ENCODE assay signal across 15 cellular contexts in genomic region chr12:49511410-49511809, GRCh38. TPM values are rescaled to one million over a fixed set of nuclear protein-coding genes. Genes with fewer than 3 reads are reported as not detected.
A peak's percentile ranks its signal among the peaks of the same experiment; 100 is the strongest.
DNase-seq lines count a peak whose midpoint lies in the region; ATAC-seq and TF ChIP-seq lines count a peak whose summit lies in the region.
"Had no signal": no experiment of that assay in that cellular context is flagged by ENCODE, and none has a peak within 500 bp of the region (broad histone marks: within the 10 kb centered on the region; RNA-seq: fewer than 3 reads in every experiment).

No MANE protein-coding gene starts in this region.

- no peak overlapping the region for H3K4me3 ChIP-seq in HEK293 (ENCODE audit: low read depth, low read length)
- H3K4me3 ChIP-seq: HAP-1, K562 had no signal

- H3K27me3 Mint-ChIP-seq in activated CD8-positive, alpha-beta T cell treated with anti-CD3 and anti-CD28 coated beads for 36 hours: no peaks in the 10 kb centered on the region
- H3K27me3 Mint-ChIP-seq in activated CD8-positive, alpha-beta T cell treated with anti-CD3 and anti-CD28 coated beads, Interleukin-2, amount 10 ng/mL, durations not matched to agents 7 days and 5 days (ENCODE audit: low read depth): no peaks in the 10 kb centered on the region
- H3K27me3 Mint-ChIP-seq in immature natural killer cell (ENCODE audit: low read depth in 3 of 3): no peaks in the 10 kb centered on the region
- H3K27me3 Mint-ChIP-seq: CD4-positive, alpha-beta T cell had no signal

- intact Hi-C loops in activated CD8-positive, alpha-beta T cell treated with anti-CD3 and anti-CD28 coated beads for 36 hours (cut with micrococcal nuclease): no loop called here

- no peaks in the 10 kb centered on the region; the same call in 1 of the 2 replicates for H3K4me1 ChIP-seq in HEK293 (ENCODE audit: control insufficient read depth, insufficient read depth, low read length)
- H3K4me1 ChIP-seq: HAP-1 had no signal

- no peak overlapping the region for H3K4me3 Mint-ChIP-seq in activated CD8-positive, alpha-beta T cell treated with anti-CD3 and anti-CD28 coated beads for 36 hours
- H3K4me3 Mint-ChIP-seq in activated CD8-positive, alpha-beta T cell treated with anti-CD3 and anti-CD28 coated beads, Interleukin-2, amount 10 ng/mL, durations not matched to agents 7 days and 5 days: no peak overlapping the region
- no peak overlapping the region for H3K4me3 Mint-ChIP-seq in immature natural killer cell
- H3K4me3 Mint-ChIP-seq: CD4-positive, alpha-beta T cell had no signal

- H3K27ac ChIP-seq in HEK293 (ENCODE audit: extremely low read depth, low read depth, low read length): no peak overlapping the region

- POLR2A ChIA-PET in activated CD8-positive, alpha-beta T cell treated with anti-CD3 and anti-CD28 coated beads for 36 hours (lab: Charles Lee): interaction anchor here (1.9 kb wide), 1 partner anchor 145 kb away, joined by 7 read pairs; no protein-coding TSS in a partner anchor
- POLR2A ChIA-PET in activated CD8-positive, alpha-beta T cell treated with anti-CD3 and anti-CD28 coated beads, Interleukin-2, amount 10 ng/mL, durations not matched to agents 7 days and 5 days (lab: Charles Lee): no interaction called here
- POLR2A ChIA-PET in HEK293 (lab: Yijun Ruan, JAX): interaction anchor here (0.6 to 2.6 kb wide), 3 partner anchors 144 to 188 kb away, joined by 3 to 14 read pairs (median 3); partner anchors contain the start of genes SPATS2 and TROAP

- H3K36me3 ChIP-seq in HEK293 (ENCODE audit: control insufficient read depth in 2 of 2, insufficient read depth in 1 of 2, low read length in 2 of 2): peaks cover under 1 to 4% of the 10 kb centered on the region in 2 experiments

- H3K9me3 ChIP-seq in HEK293 (ENCODE audit: control insufficient read depth, insufficient read depth, low read depth, low read length): no peaks in the 10 kb centered on the region
- H3K9me3 ChIP-seq: HAP-1 had no signal

- no peaks in the 10 kb centered on the region for H3K36me3 Mint-ChIP-seq in activated CD8-positive, alpha-beta T cell treated with anti-CD3 and anti-CD28 coated beads for 36 hours (ENCODE audit: low read depth)
- H3K36me3 Mint-ChIP-seq in activated CD8-positive, alpha-beta T cell treated with anti-CD3 and anti-CD28 coated beads, Interleukin-2, amount 10 ng/mL, durations not matched to agents 7 days and 5 days (ENCODE audit: low read depth): no peaks in the 10 kb centered on the region
- peaks cover 0 to 7% (median 3%) of the 10 kb centered on the region in 3 donors for H3K36me3 Mint-ChIP-seq in immature natural killer cell

- ATAC-seq in activated CD8-positive, alpha-beta T cell treated with anti-CD3 and anti-CD28 coated beads for 36 hours: peak; percentile 30
- no peak for ATAC-seq in activated CD8-positive, alpha-beta T cell treated with anti-CD3 and anti-CD28 coated beads, Interleukin-2, amount 10 ng/mL, durations not matched to agents 7 days and 5 days
- ATAC-seq: K562 had no signal

- CTCF ChIA-PET in activated CD8-positive, alpha-beta T cell treated with anti-CD3 and anti-CD28 coated beads for 36 hours (lab: Charles Lee): interaction anchor here (0.9 to 11.9 kb wide), 12 partner anchors 7 to 224 kb away, joined by 3 to 366 read pairs (median 5); partner anchors contain the start of genes DNAJC22 and SPATS2
- CTCF ChIA-PET in activated CD8-positive, alpha-beta T cell treated with anti-CD3 and anti-CD28 coated beads, Interleukin-2, amount 10 ng/mL, durations not matched to agents 7 days and 5 days (lab: Charles Lee): interaction anchor here (1.2 to 10.4 kb wide), 7 partner anchors 9 to 222 kb away, joined by 3 to 393 read pairs (median 42); partner anchors contain the start of genes DNAJC22 and SPATS2
- CTCF ChIA-PET in HEK293 (lab: Yijun Ruan, JAX): interaction anchor here (0.5 to 19.4 kb wide), 10 partner anchors 14 to 222 kb away, joined by 3 to 517 read pairs (median 16); partner anchors contain the start of genes DNAJC22 and SPATS2

- H3K9me3 Mint-ChIP-seq in activated CD8-positive, alpha-beta T cell treated with anti-CD3 and anti-CD28 coated beads for 36 hours: no peaks in the 10 kb centered on the region
- no peaks in the 10 kb centered on the region for H3K9me3 Mint-ChIP-seq in activated CD8-positive, alpha-beta T cell treated with anti-CD3 and anti-CD28 coated beads, Interleukin-2, amount 10 ng/mL, durations not matched to agents 7 days and 5 days (ENCODE audit: insufficient read depth)
- no peaks in the 10 kb centered on the region for H3K9me3 Mint-ChIP-seq in immature natural killer cell
- H3K9me3 Mint-ChIP-seq: CD4-positive, alpha-beta T cell had no signal

- H3K27ac Mint-ChIP-seq in activated CD8-positive, alpha-beta T cell treated with anti-CD3 and anti-CD28 coated beads for 36 hours: no peak overlapping the region
- H3K27ac Mint-ChIP-seq in activated CD8-positive, alpha-beta T cell treated with anti-CD3 and anti-CD28 coated beads, Interleukin-2, amount 10 ng/mL, durations not matched to agents 7 days and 5 days: no peak overlapping the region
- no peak overlapping the region for H3K27ac Mint-ChIP-seq in immature natural killer cell
- H3K27ac Mint-ChIP-seq: CD4-positive, alpha-beta T cell had no signal

- no peaks in the 10 kb centered on the region for H3K4me1 Mint-ChIP-seq in activated CD8-positive, alpha-beta T cell treated with anti-CD3 and anti-CD28 coated beads for 36 hours (ENCODE audit: low read depth)
- no peaks in the 10 kb centered on the region for H3K4me1 Mint-ChIP-seq in activated CD8-positive, alpha-beta T cell treated with anti-CD3 and anti-CD28 coated beads, Interleukin-2, amount 10 ng/mL, durations not matched to agents 7 days and 5 days (ENCODE audit: low read depth)
- no peaks in the 10 kb centered on the region for H3K4me1 Mint-ChIP-seq in immature natural killer cell

- DNase-seq in activated CD8-positive, alpha-beta T cell treated with anti-CD3 and anti-CD28 coated beads for 36 hours: no peak
- DNase-seq in activated CD8-positive, alpha-beta T cell treated with anti-CD3 and anti-CD28 coated beads, Interleukin-2, amount 10 ng/mL, durations not matched to agents 7 days and 5 days: no peak
- DNase-seq in SW480 (ENCODE audit: low spot score) (peak; percentile 42), kidney glomerular epithelial cell (lab: John Stamatoyannopoulos, UW) (peak; percentile 24), immature natural killer cell (no peak), GM10266 (ENCODE audit: extremely low spot score) (no peak), GM19240 (ENCODE audit: insufficient read length, low spot score) (no peak)
- DNase-seq: AML-193; CD4-positive, alpha-beta T cell; NCI-H1092 treated with DMSO at 0.1 percent for 48 hours; NCI-H748 treated with DMSO at 0.1 percent for 48 hours; Right ventricle myocardium superior had no signal

- TF ChIP-seq CTCF in activated CD8-positive, alpha-beta T cell treated with anti-CD3 and anti-CD28 coated beads for 36 hours (IDR thresholded peaks at IDR 0.05): no peak
- TF ChIP-seq CTCF in HEK293 (tag by site-specific recombination; IDR thresholded peaks at IDR 0.05) (no peak), GM10266 (IDR thresholded peaks at IDR 0.05; ENCODE audit: control insufficient read depth, insufficient read depth, low read depth, missing control alignments) (no peak)

TF ChIP-seq in HEK293, 187 proteins besides CTCF, POLR2A, EP300 and RAD21 (continues in another document):
- no peak for TF ChIP-seq REST (tag by site-specific recombination; IDR thresholded peaks at IDR 0.05)
- peak; percentile 22; the same call in 1 of the 2 replicates for TF ChIP-seq PRDM1 (tag by site-specific recombination; IDR thresholded peaks at IDR 0.05)

RNA-seq across cellular contexts. Expression of gene KCNH3, which starts 27.4 kb away (rescaled TPM):
- total RNA-seq in activated CD8-positive, alpha-beta T cell treated with anti-CD3 and anti-CD28 coated beads for 36 hours: 1 to 10 TPM; 8.0 to 9.1 TPM
- total RNA-seq in activated CD8-positive, alpha-beta T cell treated with anti-CD3 and anti-CD28 coated beads, Interleukin-2, amount 10 ng/mL, durations not matched to agents 7 days and 5 days: 1 to 10 TPM; 5.1 to 5.3 TPM
- polyA plus RNA-seq in immature natural killer cell: 1 to 10 TPM in 1 of 3 donors, under 1 TPM in 1, not detected in 1; 0.96 to 1.1 TPM

RNA-seq across cellular contexts. Expression of gene MCRS1, which starts 56.5 kb away (rescaled TPM):
- total RNA-seq in activated CD8-positive, alpha-beta T cell treated with anti-CD3 and anti-CD28 coated beads for 36 hours: 10 to 100 TPM; 57.1 to 61.1 TPM
- 10 to 100 TPM; 85.9 to 86.1 TPM for total RNA-seq in activated CD8-positive, alpha-beta T cell treated with anti-CD3 and anti-CD28 coated beads, Interleukin-2, amount 10 ng/mL, durations not matched to agents 7 days and 5 days
- polyA plus RNA-seq in immature natural killer cell: 100 to 1,000 TPM in 1 of 3 donors, 10 to 100 TPM in 2; 76.3 to 101 (median 88.2) TPM

Comparison
In these comparisons a context has a peak if more than half of its experiments do, and no peak if none do; other contexts are left out.
1. DNase-seq: peak in SW480 (single experiment) and kidney glomerular epithelial cell (single experiment); none in activated CD8-positive, alpha-beta T cell treated with anti-CD3 and anti-CD28 coated beads for 36 hours (single experiment), activated CD8-positive, alpha-beta T cell treated with anti-CD3 and anti-CD28 coated beads, Interleukin-2, amount 10 ng/mL, durations not matched to agents 7 days and 5 days (single experiment), immature natural killer cell (0 of 3), GM10266 (single experiment) and GM19240 (single experiment).